Comparison of ENCODE assay signal across 11 cellular contexts in the genomic region with DNA sequence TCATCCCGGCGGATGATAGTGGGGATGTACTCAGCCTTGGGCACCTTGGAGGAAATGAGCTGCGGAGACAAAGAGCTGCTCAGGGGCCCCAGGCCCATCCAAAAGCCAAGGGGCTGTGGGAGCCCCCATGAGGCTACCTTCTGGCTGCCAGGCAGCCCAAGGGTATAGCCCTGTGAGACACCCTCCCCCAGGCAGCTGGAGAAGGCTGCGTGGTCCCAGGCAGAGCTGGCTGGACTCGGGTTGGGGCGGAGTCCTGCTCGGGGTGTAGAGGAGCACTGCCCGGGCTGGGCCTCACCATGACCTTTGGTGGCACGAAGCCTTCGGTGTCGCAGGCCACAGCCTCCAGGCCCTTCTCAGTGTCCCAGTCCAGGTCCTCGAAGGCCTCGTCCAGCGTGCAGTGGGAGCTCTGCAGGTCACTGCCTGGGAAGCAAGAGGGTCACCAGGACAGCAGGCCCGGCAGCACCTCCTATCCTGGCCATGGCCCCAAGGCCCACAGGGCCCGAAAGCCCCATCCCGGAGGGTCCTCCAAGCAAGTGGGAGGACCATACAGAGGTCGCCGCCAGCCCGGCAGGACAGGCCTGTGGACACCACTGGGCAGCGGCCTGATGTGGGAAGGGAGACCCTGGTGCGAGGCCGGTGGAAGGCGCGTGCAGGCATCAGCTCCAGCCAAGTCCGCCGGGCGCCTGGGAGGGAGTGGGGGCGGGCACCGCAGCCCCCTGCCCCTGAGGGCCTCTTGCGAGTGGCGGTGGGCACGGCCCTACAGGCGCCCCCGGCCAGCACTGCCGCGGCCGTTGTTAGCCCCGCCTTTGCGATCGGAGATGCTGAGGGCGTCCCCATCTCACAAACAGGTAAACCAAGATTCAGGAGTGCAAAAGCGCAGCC. TPM values are rescaled to one million over a fixed set of nuclear protein-coding genes. Genes with fewer than 3 reads are reported as not detected.
DNase-seq lines count a peak whose midpoint lies in the region; ATAC-seq and TF ChIP-seq lines count a peak whose summit lies in the region.
"Had no signal": no experiment of that assay in that cellular context is flagged by ENCODE, and none has a peak within 500 bp of the region (broad histone marks: within the 10 kb centered on the region; RNA-seq: fewer than 3 reads in every experiment).

No MANE protein-coding gene starts in this region.

- ATAC-seq in activated CD8-positive, alpha-beta T cell treated with anti-CD3 and anti-CD28 coated beads, Interleukin-2, amount 10 ng/mL, durations not matched to agents 7 days and 5 days, result no peak
- ATAC-seq in activated CD8-positive, alpha-beta T cell treated with anti-CD3 and anti-CD28 coated beads for 36 hours, result no peak
- ATAC-seq in lower lobe of right lung, result peak; percentile 2
- no peak for ATAC-seq in GM18520 (IDR thresholded peaks at IDR 0.05; ENCODE audit: unreplicated experiment)

- peaks cover 11% of the 10 kb centered on the region for H3K4me1 ChIP-seq in colonic mucosa
- H3K4me1 ChIP-seq in lower lobe of right lung, result peaks cover 20% of the 10 kb centered on the region
- peaks cover 24% of the 10 kb centered on the region for H3K4me1 ChIP-seq in stomach smooth muscle (ENCODE audit: control insufficient read depth, insufficient read depth, low read length)

- no peak for TF ChIP-seq CTCF in activated CD8-positive, alpha-beta T cell treated with anti-CD3 and anti-CD28 coated beads for 36 hours (IDR thresholded peaks at IDR 0.05)
- TF ChIP-seq CTCF in colonic mucosa (IDR thresholded peaks at IDR 0.05), result no peak
- TF ChIP-seq CTCF in lower lobe of right lung (IDR thresholded peaks at IDR 0.05), result no peak

- H3K27me3 ChIP-seq in colonic mucosa (no peaks in the 10 kb centered on the region), lower lobe of right lung (ENCODE audit: low read depth) (no peaks in the 10 kb centered on the region), stomach smooth muscle (ENCODE audit: control insufficient read depth in 1 of 2, insufficient read depth in 2 of 2, low read length in 2 of 2) (no peaks in the 10 kb centered on the region)
- H3K27me3 ChIP-seq: MG63, thyroid gland had no signal

- CTCF ChIA-PET in activated CD8-positive, alpha-beta T cell treated with anti-CD3 and anti-CD28 coated beads, Interleukin-2, amount 10 ng/mL, durations not matched to agents 7 days and 5 days (lab: Charles Lee), result interaction anchor here (1.3 kb wide), 1 partner anchor 30 kb away, joined by 4 read pairs; a partner anchor contains a TSS
- CTCF ChIA-PET in activated CD8-positive, alpha-beta T cell treated with anti-CD3 and anti-CD28 coated beads for 36 hours (lab: Charles Lee), result no interaction called here

- no peak for DNase-seq in activated CD8-positive, alpha-beta T cell treated with anti-CD3 and anti-CD28 coated beads, Interleukin-2, amount 10 ng/mL, durations not matched to agents 7 days and 5 days
- no peak for DNase-seq in activated CD8-positive, alpha-beta T cell treated with anti-CD3 and anti-CD28 coated beads for 36 hours
- DNase-seq in colonic mucosa, result peak; percentile 37
- DNase-seq in lower lobe of right lung, result peak; percentile 63
- no peak for DNase-seq in pons (ENCODE audit: low spot score)
- no peak for DNase-seq in HCEC 1CT
- DNase-seq: MG63 had no signal

- no peaks in the 10 kb centered on the region for H3K9me3 Mint-ChIP-seq in activated CD8-positive, alpha-beta T cell treated with anti-CD3 and anti-CD28 coated beads, Interleukin-2, amount 10 ng/mL, durations not matched to agents 7 days and 5 days (ENCODE audit: insufficient read depth)
- no peaks in the 10 kb centered on the region for H3K9me3 Mint-ChIP-seq in activated CD8-positive, alpha-beta T cell treated with anti-CD3 and anti-CD28 coated beads for 36 hours

- no peak overlapping the region for H3K9ac ChIP-seq in colonic mucosa (ENCODE audit: low read depth in 2 of 2, low read length in 2 of 2)
- no peak overlapping the region for H3K9ac ChIP-seq in stomach smooth muscle (ENCODE audit: low read length in 2 of 2)

- peaks cover 32% of the 10 kb centered on the region for H3K4me1 Mint-ChIP-seq in activated CD8-positive, alpha-beta T cell treated with anti-CD3 and anti-CD28 coated beads, Interleukin-2, amount 10 ng/mL, durations not matched to agents 7 days and 5 days (ENCODE audit: low read depth)
- peaks cover 39% of the 10 kb centered on the region for H3K4me1 Mint-ChIP-seq in activated CD8-positive, alpha-beta T cell treated with anti-CD3 and anti-CD28 coated beads for 36 hours (ENCODE audit: low read depth)

- H3K27ac ChIP-seq in colonic mucosa, result no peak overlapping the region
- no peak overlapping the region for H3K27ac ChIP-seq in lower lobe of right lung
- H3K27ac ChIP-seq in stomach smooth muscle (ENCODE audit: low read length), result no peak overlapping the region
- H3K27ac ChIP-seq: A549, thyroid gland had no signal

- peak overlapping the region; percentile 33 for H3K4me3 ChIP-seq in colonic mucosa
- H3K4me3 ChIP-seq in lower lobe of right lung, result peak overlapping the region; percentile 52
- H3K4me3 ChIP-seq in stomach smooth muscle (ENCODE audit: low read length in 2 of 2), result peak overlapping the region; percentile 54 to 70
- H3K4me3 ChIP-seq: A549, MG63, thyroid gland had no signal

- H3K9me3 ChIP-seq in colonic mucosa (no peaks in the 10 kb centered on the region), lower lobe of right lung (no peaks in the 10 kb centered on the region), stomach smooth muscle (ENCODE audit: control insufficient read depth in 2 of 2, low read length in 2 of 2) (no peaks in the 10 kb centered on the region)
- H3K9me3 ChIP-seq: A549, MG63, thyroid gland had no signal

- peaks cover 44% of the 10 kb centered on the region for H3K36me3 Mint-ChIP-seq in activated CD8-positive, alpha-beta T cell treated with anti-CD3 and anti-CD28 coated beads, Interleukin-2, amount 10 ng/mL, durations not matched to agents 7 days and 5 days (ENCODE audit: low read depth)
- H3K36me3 Mint-ChIP-seq in activated CD8-positive, alpha-beta T cell treated with anti-CD3 and anti-CD28 coated beads for 36 hours (ENCODE audit: low read depth), result peaks cover 57% of the 10 kb centered on the region

- H3K27ac Mint-ChIP-seq in activated CD8-positive, alpha-beta T cell treated with anti-CD3 and anti-CD28 coated beads, Interleukin-2, amount 10 ng/mL, durations not matched to agents 7 days and 5 days, result peak overlapping the region; percentile 79
- no peak overlapping the region for H3K27ac Mint-ChIP-seq in activated CD8-positive, alpha-beta T cell treated with anti-CD3 and anti-CD28 coated beads for 36 hours

- H3K4me3 Mint-ChIP-seq in activated CD8-positive, alpha-beta T cell treated with anti-CD3 and anti-CD28 coated beads, Interleukin-2, amount 10 ng/mL, durations not matched to agents 7 days and 5 days, result no peak overlapping the region
- no peak overlapping the region for H3K4me3 Mint-ChIP-seq in activated CD8-positive, alpha-beta T cell treated with anti-CD3 and anti-CD28 coated beads for 36 hours

- no peaks in the 10 kb centered on the region for H3K36me3 ChIP-seq in colonic mucosa
- H3K36me3 ChIP-seq in lower lobe of right lung, result no peaks in the 10 kb centered on the region
- H3K36me3 ChIP-seq in stomach smooth muscle (ENCODE audit: control insufficient read depth in 2 of 2, insufficient read depth in 2 of 2, low read length in 2 of 2), result peaks cover 0 to 2% of the 10 kb centered on the region in 2 donors
- H3K36me3 ChIP-seq: thyroid gland had no signal

- intact Hi-C loops in activated CD8-positive, alpha-beta T cell treated with anti-CD3 and anti-CD28 coated beads for 36 hours (cut with micrococcal nuclease), result no loop called here
- intact Hi-C loops in colonic mucosa (cut with DNase I), result no loop called here
- intact Hi-C loops in lower lobe of right lung (cut with DNase I), result no loop called here

- no peaks in the 10 kb centered on the region for H3K27me3 Mint-ChIP-seq in activated CD8-positive, alpha-beta T cell treated with anti-CD3 and anti-CD28 coated beads, Interleukin-2, amount 10 ng/mL, durations not matched to agents 7 days and 5 days (ENCODE audit: low read depth)
- H3K27me3 Mint-ChIP-seq in activated CD8-positive, alpha-beta T cell treated with anti-CD3 and anti-CD28 coated beads for 36 hours, result no peaks in the 10 kb centered on the region

- POLR2A ChIA-PET in activated CD8-positive, alpha-beta T cell treated with anti-CD3 and anti-CD28 coated beads, Interleukin-2, amount 10 ng/mL, durations not matched to agents 7 days and 5 days (lab: Charles Lee), result no interaction called here
- POLR2A ChIA-PET in activated CD8-positive, alpha-beta T cell treated with anti-CD3 and anti-CD28 coated beads for 36 hours (lab: Charles Lee), result interaction anchor here (1.4 kb wide), 2 partner anchors 9 to 30 kb away, joined by 3 to 7 read pairs; a partner anchor contains a TSS

RNA-seq across cellular contexts. Expression of a gene that starts 6.1 kb away (rescaled TPM):
- 10 to 100 TPM; 55.0 to 59.0 TPM for total RNA-seq in activated CD8-positive, alpha-beta T cell treated with anti-CD3 and anti-CD28 coated beads, Interleukin-2, amount 10 ng/mL, durations not matched to agents 7 days and 5 days
- 100 to 1,000 TPM; 112 to 116 TPM for total RNA-seq in activated CD8-positive, alpha-beta T cell treated with anti-CD3 and anti-CD28 coated beads for 36 hours
- total RNA-seq in colonic mucosa (10 to 100 TPM; 33.7 to 47.8 TPM), lower lobe of right lung (20.7 TPM)

RNA-seq across cellular contexts. Expression of a gene that starts 11.8 kb away (rescaled TPM):
- total RNA-seq in activated CD8-positive, alpha-beta T cell treated with anti-CD3 and anti-CD28 coated beads, Interleukin-2, amount 10 ng/mL, durations not matched to agents 7 days and 5 days, result not detected
- not detected for total RNA-seq in activated CD8-positive, alpha-beta T cell treated with anti-CD3 and anti-CD28 coated beads for 36 hours
- total RNA-seq in colonic mucosa, result 10 to 100 TPM; 48.3 to 72.0 TPM
- total RNA-seq in lower lobe of right lung, result 0.15 TPM

RNA-seq across cellular contexts. Expression of a gene that starts 29.8 kb away (rescaled TPM):
- total RNA-seq in activated CD8-positive, alpha-beta T cell treated with anti-CD3 and anti-CD28 coated beads, Interleukin-2, amount 10 ng/mL, durations not matched to agents 7 days and 5 days, result under 1 TPM; 0.52 to 0.58 TPM
- under 1 TPM; 0.72 to 0.95 TPM for total RNA-seq in activated CD8-positive, alpha-beta T cell treated with anti-CD3 and anti-CD28 coated beads for 36 hours
- total RNA-seq in colonic mucosa (10 to 100 TPM; 27.5 to 29.3 TPM), lower lobe of right lung (6.9 TPM)

RNA-seq across cellular contexts. Expression of a gene that starts 30.0 kb away (rescaled TPM):
- total RNA-seq in activated CD8-positive, alpha-beta T cell treated with anti-CD3 and anti-CD28 coated beads, Interleukin-2, amount 10 ng/mL, durations not matched to agents 7 days and 5 days, result 10 to 100 TPM in 1 of 2 experiments, 1 to 10 TPM in 1; 10.0 to 10.9 TPM
- 1 to 10 TPM; 8.1 to 9.0 TPM for total RNA-seq in activated CD8-positive, alpha-beta T cell treated with anti-CD3 and anti-CD28 coated beads for 36 hours
- total RNA-seq in colonic mucosa (10 to 100 TPM; 34.9 to 36.4 TPM), lower lobe of right lung (25.2 TPM)

Comparison
In these comparisons a context has a peak if more than half of its experiments do, and no peak if none do; other contexts are left out.
1. ATAC-seq: peak in lower lobe of right lung (2 of 2); none in activated CD8-positive, alpha-beta T cell treated with anti-CD3 and anti-CD28 coated beads, Interleukin-2, amount 10 ng/mL, durations not matched to agents 7 days and 5 days (single experiment), activated CD8-positive, alpha-beta T cell treated with anti-CD3 and anti-CD28 coated beads for 36 hours (single experiment) and GM18520 (single experiment).
2. DNase-seq: peak in colonic mucosa (single experiment) and lower lobe of right lung (single experiment); none in activated CD8-positive, alpha-beta T cell treated with anti-CD3 and anti-CD28 coated beads, Interleukin-2, amount 10 ng/mL, durations not matched to agents 7 days and 5 days (single experiment), activated CD8-positive, alpha-beta T cell treated with anti-CD3 and anti-CD28 coated beads for 36 hours (single experiment), pons (single experiment) and HCEC 1CT (single experiment).
3. RNA of a gene that starts 11.8 kb away (total RNA-seq): 48.3 to 72.0 TPM in colonic mucosa; 0.15 TPM in lower lobe of right lung (single experiment), not detected in activated CD8-positive, alpha-beta T cell treated with anti-CD3 and anti-CD28 coated beads for 36 hours and not detected in activated CD8-positive, alpha-beta T cell treated with anti-CD3 and anti-CD28 coated beads, Interleukin-2, amount 10 ng/mL, durations not matched to agents 7 days and 5 days; every median in the first group is over 10 times any median in the second.
4. Peak in every context shown above with its lines, with median percentiles within 50 percentile points of each other: H3K4me3 ChIP-seq.